1 cellular context compared by ENCODE assay signal in the genomic region with DNA sequence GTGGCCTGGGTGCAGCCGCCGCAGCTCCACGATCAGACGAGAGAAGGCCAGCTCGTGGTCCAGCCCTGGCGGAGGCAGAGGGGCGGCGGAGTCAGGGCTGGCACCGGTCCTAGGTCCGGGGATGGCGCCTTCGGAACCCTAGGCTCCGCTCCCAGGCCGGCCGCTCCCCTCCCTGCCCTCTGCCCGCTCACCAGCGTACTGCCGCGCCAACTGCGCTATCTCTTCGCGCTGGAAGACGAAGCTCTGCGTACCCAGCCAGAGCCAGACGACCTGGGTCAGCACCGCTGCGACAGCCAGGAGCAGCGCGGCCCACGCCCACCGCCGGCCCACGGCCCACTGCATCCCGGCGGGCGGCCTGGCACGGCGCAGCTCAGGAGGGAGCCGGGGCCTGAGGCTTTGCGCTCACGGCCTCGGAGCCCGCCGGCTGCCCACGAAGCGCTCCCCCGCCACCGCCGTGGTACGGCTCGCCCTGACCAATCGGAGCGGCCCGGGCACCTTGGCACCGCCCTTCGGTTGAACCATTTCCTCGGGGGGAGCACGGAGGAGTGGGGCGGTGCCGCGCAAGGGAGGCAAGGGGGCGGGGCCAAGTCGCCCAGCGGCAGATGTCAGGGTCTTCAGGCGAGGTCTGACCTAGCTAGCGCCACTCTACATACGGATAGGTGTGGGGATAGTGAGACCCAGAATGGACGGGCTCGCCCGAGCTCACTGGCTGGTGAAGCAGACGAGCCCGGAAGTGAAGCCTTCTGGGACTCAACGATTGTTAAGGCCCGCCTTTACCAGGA.
TF ChIP-seq lines count a peak whose summit lies in the region.

Gene SIGMAR1, minus strand, starts transcription at position 432 of the 782 bp plus-strand sequence. Its CDS starts 90 bp downstream, at position 342.

TF ChIP-seq in GM12878, 131 proteins besides CTCF, POLR2A, EP300 and RAD21 (continued from another document and continues in another):
- TF ChIP-seq ZBTB33 (IDR thresholded peaks at IDR 0.05) = no peak
- no peak for TF ChIP-seq PRDM15 (CRISPR knock-in tag; IDR thresholded peaks at IDR 0.05)
- TF ChIP-seq, protein P1, sequence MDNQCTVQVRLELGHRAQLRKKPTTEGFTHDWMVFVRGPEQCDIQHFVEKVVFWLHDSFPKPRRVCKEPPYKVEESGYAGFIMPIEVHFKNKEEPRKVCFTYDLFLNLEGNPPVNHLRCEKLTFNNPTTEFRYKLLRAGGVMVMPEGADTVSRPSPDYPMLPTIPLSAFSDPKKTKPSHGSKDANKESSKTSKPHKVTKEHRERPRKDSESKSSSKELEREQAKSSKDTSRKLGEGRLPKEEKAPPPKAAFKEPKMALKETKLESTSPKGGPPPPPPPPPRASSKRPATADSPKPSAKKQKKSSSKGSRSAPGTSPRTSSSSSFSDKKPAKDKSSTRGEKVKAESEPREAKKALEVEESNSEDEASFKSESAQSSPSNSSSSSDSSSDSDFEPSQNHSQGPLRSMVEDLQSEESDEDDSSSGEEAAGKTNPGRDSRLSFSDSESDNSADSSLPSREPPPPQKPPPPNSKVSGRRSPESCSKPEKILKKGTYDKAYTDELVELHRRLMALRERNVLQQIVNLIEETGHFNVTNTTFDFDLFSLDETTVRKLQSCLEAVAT (IDR thresholded peaks at IDR 0.05) = no peak; the same call in 1 of the 2 replicates
- 0 out of 2 replicates have a peak, but pooled peaks have one; percentile 57 for TF ChIP-seq NR2F1 (conservative IDR thresholded peaks at IDR 0.05)
- TF ChIP-seq, protein P2, sequence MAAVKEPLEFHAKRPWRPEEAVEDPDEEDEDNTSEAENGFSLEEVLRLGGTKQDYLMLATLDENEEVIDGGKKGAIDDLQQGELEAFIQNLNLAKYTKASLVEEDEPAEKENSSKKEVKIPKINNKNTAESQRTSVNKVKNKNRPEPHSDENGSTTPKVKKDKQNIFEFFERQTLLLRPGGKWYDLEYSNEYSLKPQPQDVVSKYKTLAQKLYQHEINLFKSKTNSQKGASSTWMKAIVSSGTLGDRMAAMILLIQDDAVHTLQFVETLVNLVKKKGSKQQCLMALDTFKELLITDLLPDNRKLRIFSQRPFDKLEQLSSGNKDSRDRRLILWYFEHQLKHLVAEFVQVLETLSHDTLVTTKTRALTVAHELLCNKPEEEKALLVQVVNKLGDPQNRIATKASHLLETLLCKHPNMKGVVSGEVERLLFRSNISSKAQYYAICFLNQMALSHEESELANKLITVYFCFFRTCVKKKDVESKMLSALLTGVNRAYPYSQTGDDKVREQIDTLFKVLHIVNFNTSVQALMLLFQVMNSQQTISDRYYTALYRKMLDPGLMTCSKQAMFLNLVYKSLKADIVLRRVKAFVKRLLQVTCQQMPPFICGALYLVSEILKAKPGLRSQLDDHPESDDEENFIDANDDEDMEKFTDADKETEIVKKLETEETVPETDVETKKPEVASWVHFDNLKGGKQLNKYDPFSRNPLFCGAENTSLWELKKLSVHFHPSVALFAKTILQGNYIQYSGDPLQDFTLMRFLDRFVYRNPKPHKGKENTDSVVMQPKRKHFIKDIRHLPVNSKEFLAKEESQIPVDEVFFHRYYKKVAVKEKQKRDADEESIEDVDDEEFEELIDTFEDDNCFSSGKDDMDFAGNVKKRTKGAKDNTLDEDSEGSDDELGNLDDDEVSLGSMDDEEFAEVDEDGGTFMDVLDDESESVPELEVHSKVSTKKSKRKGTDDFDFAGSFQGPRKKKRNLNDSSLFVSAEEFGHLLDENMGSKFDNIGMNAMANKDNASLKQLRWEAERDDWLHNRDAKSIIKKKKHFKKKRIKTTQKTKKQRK (IDR thresholded peaks at IDR 0.05; ENCODE audit: low read depth, low read length) = no peak
- no peak for TF ChIP-seq FOXM1 (IDR thresholded peaks at IDR 0.05; ENCODE audit: low read depth, low read length)
- no peak for TF ChIP-seq ESRRA (IDR thresholded peaks at IDR 0.05; ENCODE audit: low read length)
- TF ChIP-seq, protein P3, sequence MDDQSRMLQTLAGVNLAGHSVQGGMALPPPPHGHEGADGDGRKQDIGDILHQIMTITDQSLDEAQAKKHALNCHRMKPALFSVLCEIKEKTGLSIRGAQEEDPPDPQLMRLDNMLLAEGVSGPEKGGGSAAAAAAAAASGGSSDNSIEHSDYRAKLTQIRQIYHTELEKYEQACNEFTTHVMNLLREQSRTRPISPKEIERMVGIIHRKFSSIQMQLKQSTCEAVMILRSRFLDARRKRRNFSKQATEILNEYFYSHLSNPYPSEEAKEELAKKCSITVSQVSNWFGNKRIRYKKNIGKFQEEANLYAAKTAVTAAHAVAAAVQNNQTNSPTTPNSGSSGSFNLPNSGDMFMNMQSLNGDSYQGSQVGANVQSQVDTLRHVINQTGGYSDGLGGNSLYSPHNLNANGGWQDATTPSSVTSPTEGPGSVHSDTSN (IDR thresholded peaks at IDR 0.05; ENCODE audit: insufficient replicate concordance, low read depth, low read length) = no peak
- peak; percentile 76 for TF ChIP-seq USF1 (IDR thresholded peaks at IDR 0.05; ENCODE audit: borderline replicate concordance, extremely low read length, insufficient read depth, low read depth, low read length)
- no peak for TF ChIP-seq NFYA (IDR thresholded peaks at IDR 0.05; ENCODE audit: borderline replicate concordance, low read depth, low read length)
- TF ChIP-seq ZBTB11 (CRISPR knock-in tag; IDR thresholded peaks at IDR 0.05) = no peak
- TF ChIP-seq E4F1 (IDR thresholded peaks at IDR 0.05; ENCODE audit: borderline replicate concordance, partially characterized antibody) = peak; percentile 50
- TF ChIP-seq ZNF592 (IDR thresholded peaks at IDR 0.05) = no peak
- TF ChIP-seq MXI1 (IDR thresholded peaks at IDR 0.05; ENCODE audit: low read depth, low read length) = no peak
- no peak for TF ChIP-seq HSF1 (IDR thresholded peaks at IDR 0.05; ENCODE audit: low read depth, low read length)
- TF ChIP-seq IKZF2 (IDR thresholded peaks at IDR 0.05) = no peak
- TF ChIP-seq JUND (IDR thresholded peaks at IDR 0.05; ENCODE audit: low read depth, low read length) = peak; percentile 96
